Comparison of ENCODE assay signal across 18 cellular contexts in genomic region chr17:67059372-67059771, GRCh38. TPM values are rescaled to one million over a fixed set of nuclear protein-coding genes. Genes with fewer than 3 reads are reported as not detected.
"Had no signal": no experiment of that assay in that cellular context is flagged by ENCODE, and none has a peak within 500 bp of the region (broad histone marks: within the 10 kb centered on the region; RNA-seq: fewer than 3 reads in every experiment).

No MANE protein-coding gene starts in this region.

- H3K4me3 Mint-ChIP-seq: activated T-helper 1 cell treated with anti-CD3 and anti-CD28 coated beads, Interleukin-12 subunit alpha, Interleukin-12 subunit beta, Interleukin-2, Interleukin-4 antibody, amounts not matched to agents 30 ng/mL and 10 ng/mL and 1 ng/mL, durations not matched to agents 14 hours and 24 hours and 36 hours; natural killer cell had no signal

- H3K36me3 ChIP-seq: cardiac muscle cell, uterus had no signal

- H3K9me3 ChIP-seq: uterus had no signal

- H3K4me3 ChIP-seq: cardiac muscle cell, coronary artery, hepatocyte, uterus had no signal

- H3K27ac Mint-ChIP-seq: activated T-helper 1 cell treated with anti-CD3 and anti-CD28 coated beads, Interleukin-12 subunit alpha, Interleukin-12 subunit beta, Interleukin-2, Interleukin-4 antibody, amounts not matched to agents 30 ng/mL and 10 ng/mL and 1 ng/mL, durations not matched to agents 14 hours and 24 hours and 36 hours; natural killer cell had no signal

- H3K27ac ChIP-seq: cardiac muscle cell, coronary artery, hepatocyte, uterus had no signal

- DNase-seq: activated CD4-positive, alpha-beta T cell treated with anti-CD3 and anti-CD28 coated beads, Interleukin-2, amount 50 U/mL, for 4 hours; activated naive CD4-positive, alpha-beta T cell; aorta; effector CD4-positive, alpha-beta T cell; natural killer cell; occipital lobe; stimulated activated CD4-positive, alpha-beta T cell treated with anti-CD3 and anti-CD28 coated beads, Interleukin-15, amount 100 ng/mL, for 24 hours; uterus had no signal

- H3K36me3 Mint-ChIP-seq: natural killer cell had no signal

- H3K27me3 ChIP-seq: cardiac muscle cell, hepatocyte, uterus had no signal

- H3K9me3 Mint-ChIP-seq: activated T-helper 1 cell treated with anti-CD3 and anti-CD28 coated beads, Interleukin-12 subunit alpha, Interleukin-12 subunit beta, Interleukin-2, Interleukin-4 antibody, amounts not matched to agents 30 ng/mL and 10 ng/mL and 1 ng/mL, durations not matched to agents 14 hours and 24 hours and 36 hours; natural killer cell had no signal

- H3K4me1 ChIP-seq: uterus had no signal

- ATAC-seq: natural killer cell had no signal

RNA-seq across cellular contexts. Expression of gene CACNG1, which starts 15.0 kb away (rescaled TPM):
- total RNA-seq: activated T-helper 1 cell treated with anti-CD3 and anti-CD28 coated beads, Interleukin-12 subunit alpha, Interleukin-12 subunit beta, Interleukin-2, Interleukin-4 antibody, amounts not matched to agents 30 ng/mL and 10 ng/mL and 1 ng/mL, durations not matched to agents 14 hours and 24 hours and 36 hours; aorta; cardiac muscle cell; endothelial cell of umbilical vein; fibroblast of lung; hepatocyte; kidney epithelial cell; lower leg skin; mononuclear cell; natural killer cell; T-helper 2 cell treated with Interferon-gamma antibody and Interleukin-4, amounts not matched to agents 100 ng/mL and 5 ng/mL, for 36 hours; uterus had no signal
- polyA plus RNA-seq: cardiac muscle cell, endothelial cell of umbilical vein, fibroblast of lung, hepatocyte had no signal
